Comparison of ENCODE assay signal across 1 cellular context in the genomic region with DNA sequence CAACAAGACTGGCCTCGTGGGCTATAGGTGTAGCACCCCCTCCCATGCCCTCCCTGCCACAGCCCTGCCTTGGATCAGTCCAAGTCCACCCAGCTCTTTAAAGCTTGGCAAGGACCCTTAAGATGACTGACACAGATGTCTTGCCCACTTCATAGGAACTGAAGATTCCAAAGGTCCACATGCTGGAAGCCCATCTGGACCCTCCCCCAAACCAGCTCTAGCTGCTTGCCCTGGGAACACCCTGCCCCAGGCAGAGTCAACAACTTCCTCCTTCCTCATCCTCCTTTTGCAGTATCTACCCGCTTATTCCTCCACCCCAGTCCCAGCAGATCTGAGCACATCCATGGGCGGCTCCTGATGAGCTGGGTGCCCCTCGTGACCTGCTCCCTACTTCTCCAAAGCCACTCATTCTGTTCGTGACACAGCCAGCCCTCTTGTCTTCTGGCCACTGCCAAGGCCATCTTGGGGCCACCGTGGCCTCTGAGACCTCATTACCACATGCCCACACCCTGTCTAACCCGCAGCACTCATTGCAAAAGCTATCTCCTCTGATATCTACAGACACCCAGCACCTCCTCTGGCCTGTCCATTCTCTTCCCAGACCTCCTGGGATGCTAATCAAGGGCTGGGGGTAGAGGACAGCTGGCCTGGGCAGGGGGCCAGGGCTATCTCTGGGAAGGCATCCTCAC.
TF ChIP-seq lines count a peak whose summit lies in the region.

No MANE protein-coding gene starts in this region.

TF ChIP-seq in SK-N-SH treated with all-trans-retinoic acid at 6 μM for 48 hours, 23 proteins besides CTCF, POLR2A, EP300 and RAD21 (continued from another document):
- no peak for TF ChIP-seq PPARA (CRISPR knock-in tag; IDR thresholded peaks at IDR 0.05; ENCODE audit: borderline replicate concordance)
- TF ChIP-seq, protein P1, sequence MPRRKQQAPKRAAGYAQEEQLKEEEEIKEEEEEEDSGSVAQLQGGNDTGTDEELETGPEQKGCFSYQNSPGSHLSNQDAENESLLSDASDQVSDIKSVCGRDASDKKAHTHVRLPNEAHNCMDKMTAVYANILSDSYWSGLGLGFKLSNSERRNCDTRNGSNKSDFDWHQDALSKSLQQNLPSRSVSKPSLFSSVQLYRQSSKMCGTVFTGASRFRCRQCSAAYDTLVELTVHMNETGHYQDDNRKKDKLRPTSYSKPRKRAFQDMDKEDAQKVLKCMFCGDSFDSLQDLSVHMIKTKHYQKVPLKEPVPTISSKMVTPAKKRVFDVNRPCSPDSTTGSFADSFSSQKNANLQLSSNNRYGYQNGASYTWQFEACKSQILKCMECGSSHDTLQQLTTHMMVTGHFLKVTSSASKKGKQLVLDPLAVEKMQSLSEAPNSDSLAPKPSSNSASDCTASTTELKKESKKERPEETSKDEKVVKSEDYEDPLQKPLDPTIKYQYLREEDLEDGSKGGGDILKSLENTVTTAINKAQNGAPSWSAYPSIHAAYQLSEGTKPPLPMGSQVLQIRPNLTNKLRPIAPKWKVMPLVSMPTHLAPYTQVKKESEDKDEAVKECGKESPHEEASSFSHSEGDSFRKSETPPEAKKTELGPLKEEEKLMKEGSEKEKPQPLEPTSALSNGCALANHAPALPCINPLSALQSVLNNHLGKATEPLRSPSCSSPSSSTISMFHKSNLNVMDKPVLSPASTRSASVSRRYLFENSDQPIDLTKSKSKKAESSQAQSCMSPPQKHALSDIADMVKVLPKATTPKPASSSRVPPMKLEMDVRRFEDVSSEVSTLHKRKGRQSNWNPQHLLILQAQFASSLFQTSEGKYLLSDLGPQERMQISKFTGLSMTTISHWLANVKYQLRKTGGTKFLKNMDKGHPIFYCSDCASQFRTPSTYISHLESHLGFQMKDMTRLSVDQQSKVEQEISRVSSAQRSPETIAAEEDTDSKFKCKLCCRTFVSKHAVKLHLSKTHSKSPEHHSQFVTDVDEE (CRISPR knock-in tag; IDR thresholded peaks at IDR 0.05) = no peak
- TF ChIP-seq, protein P2, sequence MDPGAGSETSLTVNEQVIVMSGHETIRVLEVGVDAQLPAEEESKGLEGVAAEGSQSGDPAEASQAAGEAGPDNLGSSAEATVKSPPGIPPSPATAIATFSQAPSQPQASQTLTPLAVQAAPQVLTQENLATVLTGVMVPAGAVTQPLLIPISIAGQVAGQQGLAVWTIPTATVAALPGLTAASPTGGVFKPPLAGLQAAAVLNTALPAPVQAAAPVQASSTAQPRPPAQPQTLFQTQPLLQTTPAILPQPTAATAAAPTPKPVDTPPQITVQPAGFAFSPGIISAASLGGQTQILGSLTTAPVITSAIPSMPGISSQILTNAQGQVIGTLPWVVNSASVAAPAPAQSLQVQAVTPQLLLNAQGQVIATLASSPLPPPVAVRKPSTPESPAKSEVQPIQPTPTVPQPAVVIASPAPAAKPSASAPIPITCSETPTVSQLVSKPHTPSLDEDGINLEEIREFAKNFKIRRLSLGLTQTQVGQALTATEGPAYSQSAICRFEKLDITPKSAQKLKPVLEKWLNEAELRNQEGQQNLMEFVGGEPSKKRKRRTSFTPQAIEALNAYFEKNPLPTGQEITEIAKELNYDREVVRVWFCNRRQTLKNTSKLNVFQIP (CRISPR knock-in tag; IDR thresholded peaks at IDR 0.05; ENCODE audit: borderline replicate concordance, low read depth) = no peak
- no peak for TF ChIP-seq ZFP30 (CRISPR knock-in tag; IDR thresholded peaks at IDR 0.05)
- no peak for TF ChIP-seq ESRRG (CRISPR knock-in tag; IDR thresholded peaks at IDR 0.05)
TF ChIP-seq in SK-N-SH treated with all-trans-retinoic acid at 6 μM for 48 hours: peak in this region for 0.
